In the genomic region with DNA sequence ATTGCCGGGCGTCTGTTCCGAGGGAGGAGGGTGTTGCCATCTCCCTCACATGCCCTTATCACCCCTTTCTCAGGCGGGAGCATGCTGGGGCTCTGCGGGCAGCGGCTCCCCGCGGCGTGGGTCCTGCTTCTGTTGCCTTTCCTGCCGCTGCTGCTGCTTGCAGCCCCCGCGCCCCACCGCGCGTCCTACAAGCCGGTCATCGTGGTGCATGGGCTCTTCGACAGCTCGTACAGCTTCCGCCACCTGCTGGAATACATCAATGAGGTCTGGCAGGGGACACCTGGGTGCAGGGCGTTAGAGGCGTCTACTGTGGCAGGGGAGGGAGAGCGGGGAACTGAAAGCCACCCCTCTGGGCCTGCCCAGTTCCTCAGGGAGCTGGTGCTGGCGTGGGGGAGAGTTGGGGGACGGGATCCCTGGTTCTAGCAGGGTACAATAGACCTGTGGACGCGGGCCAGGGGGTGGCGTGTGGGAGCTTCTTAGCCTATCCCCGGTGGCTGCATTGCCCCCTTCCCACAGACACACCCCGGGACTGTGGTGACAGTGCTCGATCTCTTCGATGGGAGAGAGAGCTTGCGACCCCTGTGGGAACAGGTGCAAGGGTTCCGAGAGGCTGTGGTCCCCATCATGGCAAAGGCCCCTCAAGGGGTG, we compare ENCODE assay signal across 1 cellular context.
TF ChIP-seq lines count a peak whose summit lies in the region.

No MANE protein-coding gene starts in this region.

TF ChIP-seq in K562, 482 proteins besides CTCF, POLR2A, EP300 and RAD21 (continued from another document and continues in another):
- TF ChIP-seq, protein P1, sequence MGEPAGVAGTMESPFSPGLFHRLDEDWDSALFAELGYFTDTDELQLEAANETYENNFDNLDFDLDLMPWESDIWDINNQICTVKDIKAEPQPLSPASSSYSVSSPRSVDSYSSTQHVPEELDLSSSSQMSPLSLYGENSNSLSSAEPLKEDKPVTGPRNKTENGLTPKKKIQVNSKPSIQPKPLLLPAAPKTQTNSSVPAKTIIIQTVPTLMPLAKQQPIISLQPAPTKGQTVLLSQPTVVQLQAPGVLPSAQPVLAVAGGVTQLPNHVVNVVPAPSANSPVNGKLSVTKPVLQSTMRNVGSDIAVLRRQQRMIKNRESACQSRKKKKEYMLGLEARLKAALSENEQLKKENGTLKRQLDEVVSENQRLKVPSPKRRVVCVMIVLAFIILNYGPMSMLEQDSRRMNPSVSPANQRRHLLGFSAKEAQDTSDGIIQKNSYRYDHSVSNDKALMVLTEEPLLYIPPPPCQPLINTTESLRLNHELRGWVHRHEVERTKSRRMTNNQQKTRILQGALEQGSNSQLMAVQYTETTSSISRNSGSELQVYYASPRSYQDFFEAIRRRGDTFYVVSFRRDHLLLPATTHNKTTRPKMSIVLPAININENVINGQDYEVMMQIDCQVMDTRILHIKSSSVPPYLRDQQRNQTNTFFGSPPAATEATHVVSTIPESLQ (CRISPR knock-in tag; IDR thresholded peaks at IDR 0.05), result peak; percentile 27; the same call in 1 of the 2 replicates
- peak; percentile 48 for TF ChIP-seq KDM5B (IDR thresholded peaks at IDR 0.05; ENCODE audit: insufficient replicate concordance, low read depth, low read length)
- TF ChIP-seq NRF1 (conservative IDR thresholded peaks at IDR 0.05 in 1 of 2, IDR thresholded peaks at IDR 0.05 in 1 of 2), result peak in 1 of 2 experiments; percentile 7; a peak in 2 of 4 replicates
- TF ChIP-seq, protein P2, sequence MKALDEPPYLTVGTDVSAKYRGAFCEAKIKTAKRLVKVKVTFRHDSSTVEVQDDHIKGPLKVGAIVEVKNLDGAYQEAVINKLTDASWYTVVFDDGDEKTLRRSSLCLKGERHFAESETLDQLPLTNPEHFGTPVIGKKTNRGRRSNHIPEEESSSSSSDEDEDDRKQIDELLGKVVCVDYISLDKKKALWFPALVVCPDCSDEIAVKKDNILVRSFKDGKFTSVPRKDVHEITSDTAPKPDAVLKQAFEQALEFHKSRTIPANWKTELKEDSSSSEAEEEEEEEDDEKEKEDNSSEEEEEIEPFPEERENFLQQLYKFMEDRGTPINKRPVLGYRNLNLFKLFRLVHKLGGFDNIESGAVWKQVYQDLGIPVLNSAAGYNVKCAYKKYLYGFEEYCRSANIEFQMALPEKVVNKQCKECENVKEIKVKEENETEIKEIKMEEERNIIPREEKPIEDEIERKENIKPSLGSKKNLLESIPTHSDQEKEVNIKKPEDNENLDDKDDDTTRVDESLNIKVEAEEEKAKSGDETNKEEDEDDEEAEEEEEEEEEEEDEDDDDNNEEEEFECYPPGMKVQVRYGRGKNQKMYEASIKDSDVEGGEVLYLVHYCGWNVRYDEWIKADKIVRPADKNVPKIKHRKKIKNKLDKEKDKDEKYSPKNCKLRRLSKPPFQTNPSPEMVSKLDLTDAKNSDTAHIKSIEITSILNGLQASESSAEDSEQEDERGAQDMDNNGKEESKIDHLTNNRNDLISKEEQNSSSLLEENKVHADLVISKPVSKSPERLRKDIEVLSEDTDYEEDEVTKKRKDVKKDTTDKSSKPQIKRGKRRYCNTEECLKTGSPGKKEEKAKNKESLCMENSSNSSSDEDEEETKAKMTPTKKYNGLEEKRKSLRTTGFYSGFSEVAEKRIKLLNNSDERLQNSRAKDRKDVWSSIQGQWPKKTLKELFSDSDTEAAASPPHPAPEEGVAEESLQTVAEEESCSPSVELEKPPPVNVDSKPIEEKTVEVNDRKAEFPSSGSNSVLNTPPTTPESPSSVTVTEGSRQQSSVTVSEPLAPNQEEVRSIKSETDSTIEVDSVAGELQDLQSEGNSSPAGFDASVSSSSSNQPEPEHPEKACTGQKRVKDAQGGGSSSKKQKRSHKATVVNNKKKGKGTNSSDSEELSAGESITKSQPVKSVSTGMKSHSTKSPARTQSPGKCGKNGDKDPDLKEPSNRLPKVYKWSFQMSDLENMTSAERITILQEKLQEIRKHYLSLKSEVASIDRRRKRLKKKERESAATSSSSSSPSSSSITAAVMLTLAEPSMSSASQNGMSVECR (CRISPR knock-in tag; IDR thresholded peaks at IDR 0.05), result peak; percentile 81
- peak in 1 of 2 experiments; percentile 50; a peak in 1 of 4 replicates for TF ChIP-seq KDM1A (IDR thresholded peaks at IDR 0.05)
- no peak for TF ChIP-seq ZNF76 (CRISPR knock-in tag; IDR thresholded peaks at IDR 0.05; ENCODE audit: borderline replicate concordance)
- no peak for TF ChIP-seq MBD2 (IDR thresholded peaks at IDR 0.05; ENCODE audit: borderline replicate concordance, low read depth)
- peak; percentile 72 for TF ChIP-seq ELF2 (CRISPR knock-in tag; IDR thresholded peaks at IDR 0.05)
- TF ChIP-seq, protein P3, sequence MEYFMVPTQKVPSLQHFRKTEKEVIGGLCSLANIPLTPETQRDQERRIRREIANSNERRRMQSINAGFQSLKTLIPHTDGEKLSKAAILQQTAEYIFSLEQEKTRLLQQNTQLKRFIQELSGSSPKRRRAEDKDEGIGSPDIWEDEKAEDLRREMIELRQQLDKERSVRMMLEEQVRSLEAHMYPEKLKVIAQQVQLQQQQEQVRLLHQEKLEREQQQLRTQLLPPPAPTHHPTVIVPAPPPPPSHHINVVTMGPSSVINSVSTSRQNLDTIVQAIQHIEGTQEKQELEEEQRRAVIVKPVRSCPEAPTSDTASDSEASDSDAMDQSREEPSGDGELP (CRISPR knock-in tag; IDR thresholded peaks at IDR 0.05; ENCODE audit: borderline replicate concordance), result peak; percentile 71; the same call in 1 of the 2 replicates
- TF ChIP-seq, protein P4, sequence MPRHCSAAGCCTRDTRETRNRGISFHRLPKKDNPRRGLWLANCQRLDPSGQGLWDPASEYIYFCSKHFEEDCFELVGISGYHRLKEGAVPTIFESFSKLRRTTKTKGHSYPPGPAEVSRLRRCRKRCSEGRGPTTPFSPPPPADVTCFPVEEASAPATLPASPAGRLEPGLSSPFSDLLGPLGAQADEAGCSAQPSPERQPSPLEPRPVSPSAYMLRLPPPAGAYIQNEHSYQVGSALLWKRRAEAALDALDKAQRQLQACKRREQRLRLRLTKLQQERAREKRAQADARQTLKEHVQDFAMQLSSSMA (CRISPR knock-in tag; IDR thresholded peaks at IDR 0.05), result peak; percentile 26; the same call in 1 of the 2 replicates
- no peak for TF ChIP-seq PPARD (CRISPR knock-in tag; IDR thresholded peaks at IDR 0.05)
- TF ChIP-seq DPF2 (IDR thresholded peaks at IDR 0.05), result peak; percentile 45; the same call in 1 of the 2 replicates
- TF ChIP-seq CHD1 (IDR thresholded peaks at IDR 0.05; ENCODE audit: low read length), result no peak
- TF ChIP-seq, protein P5, sequence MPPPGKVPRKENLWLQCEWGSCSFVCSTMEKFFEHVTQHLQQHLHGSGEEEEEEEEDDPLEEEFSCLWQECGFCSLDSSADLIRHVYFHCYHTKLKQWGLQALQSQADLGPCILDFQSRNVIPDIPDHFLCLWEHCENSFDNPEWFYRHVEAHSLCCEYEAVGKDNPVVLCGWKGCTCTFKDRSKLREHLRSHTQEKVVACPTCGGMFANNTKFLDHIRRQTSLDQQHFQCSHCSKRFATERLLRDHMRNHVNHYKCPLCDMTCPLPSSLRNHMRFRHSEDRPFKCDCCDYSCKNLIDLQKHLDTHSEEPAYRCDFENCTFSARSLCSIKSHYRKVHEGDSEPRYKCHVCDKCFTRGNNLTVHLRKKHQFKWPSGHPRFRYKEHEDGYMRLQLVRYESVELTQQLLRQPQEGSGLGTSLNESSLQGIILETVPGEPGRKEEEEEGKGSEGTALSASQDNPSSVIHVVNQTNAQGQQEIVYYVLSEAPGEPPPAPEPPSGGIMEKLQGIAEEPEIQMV (tag; conservative IDR thresholded peaks at IDR 0.05; ENCODE audit: low read depth), result no peak
- TF ChIP-seq, protein P6, sequence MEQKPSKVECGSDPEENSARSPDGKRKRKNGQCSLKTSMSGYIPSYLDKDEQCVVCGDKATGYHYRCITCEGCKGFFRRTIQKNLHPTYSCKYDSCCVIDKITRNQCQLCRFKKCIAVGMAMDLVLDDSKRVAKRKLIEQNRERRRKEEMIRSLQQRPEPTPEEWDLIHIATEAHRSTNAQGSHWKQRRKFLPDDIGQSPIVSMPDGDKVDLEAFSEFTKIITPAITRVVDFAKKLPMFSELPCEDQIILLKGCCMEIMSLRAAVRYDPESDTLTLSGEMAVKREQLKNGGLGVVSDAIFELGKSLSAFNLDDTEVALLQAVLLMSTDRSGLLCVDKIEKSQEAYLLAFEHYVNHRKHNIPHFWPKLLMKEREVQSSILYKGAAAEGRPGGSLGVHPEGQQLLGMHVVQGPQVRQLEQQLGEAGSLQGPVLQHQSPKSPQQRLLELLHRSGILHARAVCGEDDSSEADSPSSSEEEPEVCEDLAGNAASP (IDR thresholded peaks at IDR 0.05), result no peak
- no peak for TF ChIP-seq HMG20A (CRISPR knock-in tag; conservative IDR thresholded peaks at IDR 0.05)
- TF ChIP-seq CCNT2 (IDR thresholded peaks at IDR 0.05; ENCODE audit: borderline replicate concordance, extremely low read depth, insufficient read length, low read depth, low read length), result peak; percentile 49
- TF ChIP-seq POLR2G (IDR thresholded peaks at IDR 0.05; ENCODE audit: low read depth, low read length), result peak; percentile 85
- TF ChIP-seq ZNF699 (CRISPR knock-in tag; IDR thresholded peaks at IDR 0.05; ENCODE audit: insufficient replicate concordance), result no peak
- no peak for TF ChIP-seq CBX2 (IDR thresholded peaks at IDR 0.05; ENCODE audit: insufficient read depth, low read length, poor library complexity, severe bottlenecking)
- TF ChIP-seq PHB (CRISPR knock-in tag; IDR thresholded peaks at IDR 0.05), result 0 out of 2 replicates have a peak, but pooled peaks have one; percentile 67
- peak; percentile 67; the same call in 1 of the 2 replicates for TF ChIP-seq CBX5 (IDR thresholded peaks at IDR 0.05; ENCODE audit: borderline replicate concordance, low read depth)
- TF ChIP-seq ZNF174 (CRISPR knock-in tag; IDR thresholded peaks at IDR 0.05), result no peak
- no peak; the same call in 1 of the 2 replicates for TF ChIP-seq BRD4 (IDR thresholded peaks at IDR 0.05)
- TF ChIP-seq L3MBTL2 (IDR thresholded peaks at IDR 0.05), result peak; percentile 80; the same call in 1 of the 2 replicates
- TF ChIP-seq, protein P7, sequence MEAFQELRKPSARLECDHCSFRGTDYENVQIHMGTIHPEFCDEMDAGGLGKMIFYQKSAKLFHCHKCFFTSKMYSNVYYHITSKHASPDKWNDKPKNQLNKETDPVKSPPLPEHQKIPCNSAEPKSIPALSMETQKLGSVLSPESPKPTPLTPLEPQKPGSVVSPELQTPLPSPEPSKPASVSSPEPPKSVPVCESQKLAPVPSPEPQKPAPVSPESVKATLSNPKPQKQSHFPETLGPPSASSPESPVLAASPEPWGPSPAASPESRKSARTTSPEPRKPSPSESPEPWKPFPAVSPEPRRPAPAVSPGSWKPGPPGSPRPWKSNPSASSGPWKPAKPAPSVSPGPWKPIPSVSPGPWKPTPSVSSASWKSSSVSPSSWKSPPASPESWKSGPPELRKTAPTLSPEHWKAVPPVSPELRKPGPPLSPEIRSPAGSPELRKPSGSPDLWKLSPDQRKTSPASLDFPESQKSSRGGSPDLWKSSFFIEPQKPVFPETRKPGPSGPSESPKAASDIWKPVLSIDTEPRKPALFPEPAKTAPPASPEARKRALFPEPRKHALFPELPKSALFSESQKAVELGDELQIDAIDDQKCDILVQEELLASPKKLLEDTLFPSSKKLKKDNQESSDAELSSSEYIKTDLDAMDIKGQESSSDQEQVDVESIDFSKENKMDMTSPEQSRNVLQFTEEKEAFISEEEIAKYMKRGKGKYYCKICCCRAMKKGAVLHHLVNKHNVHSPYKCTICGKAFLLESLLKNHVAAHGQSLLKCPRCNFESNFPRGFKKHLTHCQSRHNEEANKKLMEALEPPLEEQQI (IDR thresholded peaks at IDR 0.05), result no peak
- TF ChIP-seq CBX3 (IDR thresholded peaks at IDR 0.05; ENCODE audit: borderline replicate concordance in 1 of 2, low read length in 2 of 2), result no peak
- TF ChIP-seq PTBP1 (IDR thresholded peaks at IDR 0.05; ENCODE audit: low read depth, low read length), result no peak
- no peak for TF ChIP-seq ARNT (IDR thresholded peaks at IDR 0.05)
- TF ChIP-seq YY1 (IDR thresholded peaks at IDR 0.05; ENCODE audit: borderline replicate concordance in 1 of 3, control insufficient read depth in 1 of 3, extremely low read depth in 1 of 3, insufficient read depth in 3 of 3, insufficient read length in 1 of 3, insufficient replicate concordance in 2 of 3, low read depth in 1 of 3, low read length in 2 of 3), result peak in 2 of 3 experiments; percentile 50 to 52
- TF ChIP-seq SAFB (IDR thresholded peaks at IDR 0.05; ENCODE audit: borderline replicate concordance, low read depth, low read length), result no peak
- no peak; a peak in 1 of 4 replicates for TF ChIP-seq FOXK2 (conservative IDR thresholded peaks at IDR 0.05 in 1 of 2, IDR thresholded peaks at IDR 0.05 in 1 of 2; ENCODE audit: low read depth in 2 of 2)
- no peak for TF ChIP-seq TCFL5 (CRISPR knock-in tag; conservative IDR thresholded peaks at IDR 0.05)
- TF ChIP-seq MYC (IDR thresholded peaks at IDR 0.05; ENCODE audit: low read depth, low read length), result peak; percentile 87
- no peak for TF ChIP-seq MYC (CRISPR knock-in tag; IDR thresholded peaks at IDR 0.05; ENCODE audit: borderline replicate concordance, low read depth)
- TF ChIP-seq HNRNPLL (IDR thresholded peaks at IDR 0.05; ENCODE audit: low read depth, low read length, poor library complexity, severe bottlenecking), result no peak
- TF ChIP-seq MTA2 (IDR thresholded peaks at IDR 0.05; ENCODE audit: low read depth), result 0 out of 2 replicates have a peak, but pooled peaks have one; percentile 23
- TF ChIP-seq ARID1B (IDR thresholded peaks at IDR 0.05), result peak; percentile 63; the same call in 1 of the 2 replicates
- TF ChIP-seq WHSC1 (IDR thresholded peaks at IDR 0.05; ENCODE audit: low read length), result no peak
- TF ChIP-seq, protein P8, sequence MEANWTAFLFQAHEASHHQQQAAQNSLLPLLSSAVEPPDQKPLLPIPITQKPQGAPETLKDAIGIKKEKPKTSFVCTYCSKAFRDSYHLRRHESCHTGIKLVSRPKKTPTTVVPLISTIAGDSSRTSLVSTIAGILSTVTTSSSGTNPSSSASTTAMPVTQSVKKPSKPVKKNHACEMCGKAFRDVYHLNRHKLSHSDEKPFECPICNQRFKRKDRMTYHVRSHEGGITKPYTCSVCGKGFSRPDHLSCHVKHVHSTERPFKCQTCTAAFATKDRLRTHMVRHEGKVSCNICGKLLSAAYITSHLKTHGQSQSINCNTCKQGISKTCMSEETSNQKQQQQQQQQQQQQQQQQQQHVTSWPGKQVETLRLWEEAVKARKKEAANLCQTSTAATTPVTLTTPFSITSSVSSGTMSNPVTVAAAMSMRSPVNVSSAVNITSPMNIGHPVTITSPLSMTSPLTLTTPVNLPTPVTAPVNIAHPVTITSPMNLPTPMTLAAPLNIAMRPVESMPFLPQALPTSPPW (CRISPR knock-in tag; IDR thresholded peaks at IDR 0.05), result peak; percentile 35
- no peak for TF ChIP-seq ERF (CRISPR knock-in tag; IDR thresholded peaks at IDR 0.05)
- TF ChIP-seq, protein P9, sequence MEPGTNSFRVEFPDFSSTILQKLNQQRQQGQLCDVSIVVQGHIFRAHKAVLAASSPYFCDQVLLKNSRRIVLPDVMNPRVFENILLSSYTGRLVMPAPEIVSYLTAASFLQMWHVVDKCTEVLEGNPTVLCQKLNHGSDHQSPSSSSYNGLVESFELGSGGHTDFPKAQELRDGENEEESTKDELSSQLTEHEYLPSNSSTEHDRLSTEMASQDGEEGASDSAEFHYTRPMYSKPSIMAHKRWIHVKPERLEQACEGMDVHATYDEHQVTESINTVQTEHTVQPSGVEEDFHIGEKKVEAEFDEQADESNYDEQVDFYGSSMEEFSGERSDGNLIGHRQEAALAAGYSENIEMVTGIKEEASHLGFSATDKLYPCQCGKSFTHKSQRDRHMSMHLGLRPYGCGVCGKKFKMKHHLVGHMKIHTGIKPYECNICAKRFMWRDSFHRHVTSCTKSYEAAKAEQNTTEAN (CRISPR knock-in tag; IDR thresholded peaks at IDR 0.05), result 0 out of 2 replicates have a peak, but pooled peaks have one; percentile 21
- TF ChIP-seq CHD2 (IDR thresholded peaks at IDR 0.05; ENCODE audit: low read depth, low read length), result no peak
- TF ChIP-seq MTA3 (IDR thresholded peaks at IDR 0.05; ENCODE audit: borderline replicate concordance), result peak; percentile 41; the same call in 1 of the 2 replicates
- TF ChIP-seq HLTF (IDR thresholded peaks at IDR 0.05), result peak; percentile 12
- TF ChIP-seq HDAC2 (IDR thresholded peaks at IDR 0.05), result peak; percentile 90
